ENCODE assay signal across 8 cellular contexts in the genomic region with DNA sequence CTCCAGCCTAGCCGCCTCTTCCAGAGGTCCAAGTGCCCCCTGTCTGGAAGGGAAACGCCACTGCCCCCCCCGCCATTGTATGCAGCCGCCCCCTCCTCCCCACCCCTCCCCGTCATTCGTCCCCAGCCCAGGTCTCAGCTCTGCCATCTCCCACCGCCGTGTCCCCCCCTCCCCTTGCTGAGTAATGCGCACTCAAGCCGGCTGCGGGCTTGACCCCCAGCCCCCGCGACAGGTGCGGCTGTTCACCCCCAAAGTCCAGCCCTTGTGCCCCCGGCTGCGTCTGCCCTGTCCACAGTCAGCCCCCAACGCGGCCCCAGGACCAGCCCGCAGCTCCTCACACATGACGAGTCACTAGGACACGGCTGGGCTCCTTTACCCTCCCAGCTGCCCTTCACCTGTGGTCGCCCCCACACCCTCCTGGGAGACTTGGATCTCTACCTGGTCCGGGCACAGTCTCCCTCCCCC. TPM values are rescaled to one million over a fixed set of nuclear protein-coding genes. Genes with fewer than 3 reads are reported as not detected.
DNase-seq lines count a peak whose midpoint lies in the region; ATAC-seq and TF ChIP-seq lines count a peak whose summit lies in the region.

No MANE protein-coding gene starts in this region.

- TF ChIP-seq CTCF in suprapubic skin (IDR thresholded peaks at IDR 0.05) = no peak

- no peaks in the 10 kb centered on the region for H3K9me3 Mint-ChIP-seq in activated CD4-positive, alpha-beta T cell treated with anti-CD3 and anti-CD28 coated beads for 36 hours (ENCODE audit: low read depth)

- CTCF ChIA-PET in activated CD4-positive, alpha-beta T cell treated with anti-CD3 and anti-CD28 coated beads for 36 hours (lab: Charles Lee) = interaction anchor here (1.2 to 1.4 kb wide), 2 partner anchors 301 to 323 kb away, joined by 3 to 4 read pairs; no protein-coding TSS in a partner anchor

- H3K4me3 Mint-ChIP-seq in activated CD4-positive, alpha-beta T cell treated with anti-CD3 and anti-CD28 coated beads for 36 hours = peak overlapping the region; percentile 71

- peak overlapping the region; percentile 50 for H3K27ac ChIP-seq in suprapubic skin

- no peaks in the 10 kb centered on the region for H3K9me3 ChIP-seq in suprapubic skin

- no peak for TF ChIP-seq POLR2A in suprapubic skin (IDR thresholded peaks at IDR 0.05)

- peak; percentile 26 for DNase-seq in activated CD4-positive, alpha-beta T cell treated with anti-CD3 and anti-CD28 coated beads for 36 hours
- no peak for DNase-seq in activated CD4-positive, alpha-beta T cell treated with anti-CD3 and anti-CD28 coated beads for 1 hour
- DNase-seq in astrocyte of the hippocampus (ENCODE audit: low read depth, low spot score) (peak; percentile 46), left colon (peak in 1 of 2 donors; percentile 17), suprapubic skin (ENCODE audit: low spot score in 2 of 2) (peak in 1 of 2 donors; percentile 69), NCI-H1092 treated with DMSO at 0.1 percent for 48 hours (lab: John Stamatoyannopoulos, UW) (no peak), HuH-7.5 (ENCODE audit: low spot score) (no peak), RPMI8226 (no peak)

- H3K4me3 ChIP-seq in suprapubic skin = peak overlapping the region; percentile 58

- H3K4me1 ChIP-seq in suprapubic skin = peaks cover 44% of the 10 kb centered on the region

- H3K4me1 Mint-ChIP-seq in activated CD4-positive, alpha-beta T cell treated with anti-CD3 and anti-CD28 coated beads for 36 hours = peaks cover 24% of the 10 kb centered on the region

- POLR2A ChIA-PET in activated CD4-positive, alpha-beta T cell treated with anti-CD3 and anti-CD28 coated beads for 36 hours (lab: Charles Lee) = no interaction called here

- no peak for TF ChIP-seq EP300 in suprapubic skin (IDR thresholded peaks at IDR 0.05)

- no peaks in the 10 kb centered on the region for H3K36me3 ChIP-seq in suprapubic skin

- H3K27ac Mint-ChIP-seq in activated CD4-positive, alpha-beta T cell treated with anti-CD3 and anti-CD28 coated beads for 36 hours = no peak overlapping the region

- peaks cover 25% of the 10 kb centered on the region for H3K27me3 ChIP-seq in suprapubic skin

- intact Hi-C loops in activated CD4-positive, alpha-beta T cell treated with anti-CD3 and anti-CD28 coated beads for 36 hours (cut with DNase I, micrococcal nuclease) = loop anchor here in 1 of 2 experiments (10.0 kb wide), 2 partner anchors 359 to 799 kb away; a partner anchor contains a TSS
- intact Hi-C loops in left colon (cut with DNase I, micrococcal nuclease) = loop anchor here (10.0 kb wide), 2 partner anchors 159 to 279 kb away; no protein-coding TSS in a partner anchor

- H3K36me3 Mint-ChIP-seq in activated CD4-positive, alpha-beta T cell treated with anti-CD3 and anti-CD28 coated beads for 36 hours (ENCODE audit: low read depth) = no peaks in the 10 kb centered on the region

- no peak for ATAC-seq in activated CD4-positive, alpha-beta T cell treated with anti-CD3 and anti-CD28 coated beads for 36 hours
- ATAC-seq in left colon = peak; percentile 18

- H3K27me3 Mint-ChIP-seq in activated CD4-positive, alpha-beta T cell treated with anti-CD3 and anti-CD28 coated beads for 36 hours = peaks cover 18% of the 10 kb centered on the region

- WGBS in suprapubic skin = 2% methylated on average over 13 of the region's 23 CpGs

RNA-seq across cellular contexts. Expression of a gene that starts 0.6 kb away (rescaled TPM):
- total RNA-seq in activated CD4-positive, alpha-beta T cell treated with anti-CD3 and anti-CD28 coated beads for 36 hours = under 1 TPM; 0.11 to 0.30 TPM
- 1 to 10 TPM; 5.0 to 7.6 TPM for total RNA-seq in left colon
- total RNA-seq in suprapubic skin = 10 to 100 TPM in 1 of 4 donors, 1 to 10 TPM in 3; 4.1 to 10.6 (median 6.9) TPM

Comparison
In these comparisons a context has a peak if more than half of its experiments do, and no peak if none do; other contexts are left out.
1. DNase-seq: peak in activated CD4-positive, alpha-beta T cell treated with anti-CD3 and anti-CD28 coated beads for 36 hours (single experiment) and astrocyte of the hippocampus (single experiment); none in activated CD4-positive, alpha-beta T cell treated with anti-CD3 and anti-CD28 coated beads for 1 hour (single experiment), NCI-H1092 treated with DMSO at 0.1 percent for 48 hours (single experiment), HuH-7.5 (single experiment) and RPMI8226 (single experiment).